ENCODE assay signal across 1 cellular context in genomic region chr3:12994607-12995388, GRCh38.
TF ChIP-seq lines count a peak whose summit lies in the region.

No MANE protein-coding gene starts in this region.

TF ChIP-seq in HEK293, 187 proteins besides CTCF, POLR2A, EP300 and RAD21 (continued from another document and continues in another):
- TF ChIP-seq KLF17 (tag by site-specific recombination; IDR thresholded peaks at IDR 0.05) = peak; percentile 51; the same call in 1 of the 2 replicates
- TF ChIP-seq GLIS1 (tag by site-specific recombination; IDR thresholded peaks at IDR 0.05) = peak; percentile 82
- TF ChIP-seq ZNF549 (tag by site-specific recombination; IDR thresholded peaks at IDR 0.05) = no peak
- no peak for TF ChIP-seq ZNF214 (tag by site-specific recombination; IDR thresholded peaks at IDR 0.05; ENCODE audit: borderline replicate concordance)
- no peak for TF ChIP-seq ZNF112 (tag by site-specific recombination; IDR thresholded peaks at IDR 0.05)
- TF ChIP-seq KLF8 (tag by site-specific recombination; IDR thresholded peaks at IDR 0.05) = peak; percentile 82; the same call in 1 of the 2 replicates
- TF ChIP-seq ZFHX2 (tag by site-specific recombination; conservative IDR thresholded peaks at IDR 0.05) = peak; percentile 64
- peak; percentile 97 for TF ChIP-seq GLIS2 (tag by site-specific recombination; IDR thresholded peaks at IDR 0.05)
- TF ChIP-seq FEZF1 (tag by site-specific recombination; IDR thresholded peaks at IDR 0.05) = no peak
- TF ChIP-seq ZBTB49 (tag by site-specific recombination; IDR thresholded peaks at IDR 0.05; ENCODE audit: low read depth) = no peak
- TF ChIP-seq ZNF302 (tag by site-specific recombination; IDR thresholded peaks at IDR 0.05; ENCODE audit: low read depth) = no peak
- TF ChIP-seq, protein P1, sequence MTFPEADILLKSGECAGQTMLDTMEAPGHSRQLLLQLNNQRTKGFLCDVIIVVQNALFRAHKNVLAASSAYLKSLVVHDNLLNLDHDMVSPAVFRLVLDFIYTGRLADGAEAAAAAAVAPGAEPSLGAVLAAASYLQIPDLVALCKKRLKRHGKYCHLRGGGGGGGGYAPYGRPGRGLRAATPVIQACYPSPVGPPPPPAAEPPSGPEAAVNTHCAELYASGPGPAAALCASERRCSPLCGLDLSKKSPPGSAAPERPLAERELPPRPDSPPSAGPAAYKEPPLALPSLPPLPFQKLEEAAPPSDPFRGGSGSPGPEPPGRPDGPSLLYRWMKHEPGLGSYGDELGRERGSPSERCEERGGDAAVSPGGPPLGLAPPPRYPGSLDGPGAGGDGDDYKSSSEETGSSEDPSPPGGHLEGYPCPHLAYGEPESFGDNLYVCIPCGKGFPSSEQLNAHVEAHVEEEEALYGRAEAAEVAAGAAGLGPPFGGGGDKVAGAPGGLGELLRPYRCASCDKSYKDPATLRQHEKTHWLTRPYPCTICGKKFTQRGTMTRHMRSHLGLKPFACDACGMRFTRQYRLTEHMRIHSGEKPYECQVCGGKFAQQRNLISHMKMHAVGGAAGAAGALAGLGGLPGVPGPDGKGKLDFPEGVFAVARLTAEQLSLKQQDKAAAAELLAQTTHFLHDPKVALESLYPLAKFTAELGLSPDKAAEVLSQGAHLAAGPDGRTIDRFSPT (tag by site-specific recombination; IDR thresholded peaks at IDR 0.05) = peak; percentile 75
- peak; percentile 93 for TF ChIP-seq ZNF660 (tag by site-specific recombination; IDR thresholded peaks at IDR 0.05)
- TF ChIP-seq ZNF157 (tag by site-specific recombination; IDR thresholded peaks at IDR 0.05) = no peak
- TF ChIP-seq ZFP37 (tag by site-specific recombination; IDR thresholded peaks at IDR 0.05) = peak; percentile 91; the same call in 1 of the 2 replicates
- peak; percentile 99 for TF ChIP-seq ZNF600 (tag by site-specific recombination; IDR thresholded peaks at IDR 0.05)
- TF ChIP-seq ZNF768 (tag by site-specific recombination; IDR thresholded peaks at IDR 0.05) = peak; percentile 96
- TF ChIP-seq, protein P2, sequence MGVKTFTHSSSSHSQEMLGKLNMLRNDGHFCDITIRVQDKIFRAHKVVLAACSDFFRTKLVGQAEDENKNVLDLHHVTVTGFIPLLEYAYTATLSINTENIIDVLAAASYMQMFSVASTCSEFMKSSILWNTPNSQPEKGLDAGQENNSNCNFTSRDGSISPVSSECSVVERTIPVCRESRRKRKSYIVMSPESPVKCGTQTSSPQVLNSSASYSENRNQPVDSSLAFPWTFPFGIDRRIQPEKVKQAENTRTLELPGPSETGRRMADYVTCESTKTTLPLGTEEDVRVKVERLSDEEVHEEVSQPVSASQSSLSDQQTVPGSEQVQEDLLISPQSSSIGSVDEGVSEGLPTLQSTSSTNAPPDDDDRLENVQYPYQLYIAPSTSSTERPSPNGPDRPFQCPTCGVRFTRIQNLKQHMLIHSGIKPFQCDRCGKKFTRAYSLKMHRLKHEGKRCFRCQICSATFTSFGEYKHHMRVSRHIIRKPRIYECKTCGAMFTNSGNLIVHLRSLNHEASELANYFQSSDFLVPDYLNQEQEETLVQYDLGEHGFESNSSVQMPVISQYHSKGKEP (tag by site-specific recombination; IDR thresholded peaks at IDR 0.05) = peak; percentile 35; the same call in 1 of the 2 replicates
- no peak for TF ChIP-seq ZNF555 (tag by site-specific recombination; conservative IDR thresholded peaks at IDR 0.05)
- no peak for TF ChIP-seq ZNF132 (tag by site-specific recombination; IDR thresholded peaks at IDR 0.05; ENCODE audit: borderline replicate concordance)
- TF ChIP-seq ZNF266 (tag by site-specific recombination; IDR thresholded peaks at IDR 0.05; ENCODE audit: low read depth) = no peak
- TF ChIP-seq ZNF121 (tag by site-specific recombination; IDR thresholded peaks at IDR 0.05) = peak; percentile 100
- TF ChIP-seq ZNF514 (tag by site-specific recombination; IDR thresholded peaks at IDR 0.05) = no peak
- no peak for TF ChIP-seq REST (tag by site-specific recombination; IDR thresholded peaks at IDR 0.05)
- TF ChIP-seq ZBTB20 (tag by site-specific recombination; IDR thresholded peaks at IDR 0.05) = peak; percentile 96
- TF ChIP-seq ZNF623 (tag by site-specific recombination; IDR thresholded peaks at IDR 0.05) = 0 out of 2 replicates have a peak, but pooled peaks have one; percentile 7
- 0 out of 2 replicates have a peak, but pooled peaks have one; percentile 18 for TF ChIP-seq ZSCAN18 (tag by site-specific recombination; IDR thresholded peaks at IDR 0.05)
- TF ChIP-seq TSHZ1 (tag by site-specific recombination; IDR thresholded peaks at IDR 0.05; ENCODE audit: borderline replicate concordance) = no peak
- peak; percentile 83; the same call in 1 of the 2 replicates for TF ChIP-seq ZNF561 (tag by site-specific recombination; IDR thresholded peaks at IDR 0.05; ENCODE audit: borderline replicate concordance)
- TF ChIP-seq ZNF510 (tag by site-specific recombination; IDR thresholded peaks at IDR 0.05; ENCODE audit: insufficient replicate concordance) = no peak
- peak; percentile 51; the same call in 1 of the 2 replicates for TF ChIP-seq ZNF777 (tag by site-specific recombination; IDR thresholded peaks at IDR 0.05; ENCODE audit: borderline replicate concordance)
- TF ChIP-seq ZBTB26 (tag by site-specific recombination; optimal IDR thresholded peaks at IDR 0.05) = peak; percentile 97
- TF ChIP-seq ZNF16 (tag by site-specific recombination; IDR thresholded peaks at IDR 0.05; ENCODE audit: low read depth) = no peak
- TF ChIP-seq ZSCAN30 (tag by site-specific recombination; IDR thresholded peaks at IDR 0.05) = peak; percentile 94
- TF ChIP-seq GFI1B (tag by site-specific recombination; IDR thresholded peaks at IDR 0.05) = no peak
- TF ChIP-seq ZNF24 (tag by site-specific recombination; IDR thresholded peaks at IDR 0.05) = peak; percentile 82
- TF ChIP-seq, protein P3, sequence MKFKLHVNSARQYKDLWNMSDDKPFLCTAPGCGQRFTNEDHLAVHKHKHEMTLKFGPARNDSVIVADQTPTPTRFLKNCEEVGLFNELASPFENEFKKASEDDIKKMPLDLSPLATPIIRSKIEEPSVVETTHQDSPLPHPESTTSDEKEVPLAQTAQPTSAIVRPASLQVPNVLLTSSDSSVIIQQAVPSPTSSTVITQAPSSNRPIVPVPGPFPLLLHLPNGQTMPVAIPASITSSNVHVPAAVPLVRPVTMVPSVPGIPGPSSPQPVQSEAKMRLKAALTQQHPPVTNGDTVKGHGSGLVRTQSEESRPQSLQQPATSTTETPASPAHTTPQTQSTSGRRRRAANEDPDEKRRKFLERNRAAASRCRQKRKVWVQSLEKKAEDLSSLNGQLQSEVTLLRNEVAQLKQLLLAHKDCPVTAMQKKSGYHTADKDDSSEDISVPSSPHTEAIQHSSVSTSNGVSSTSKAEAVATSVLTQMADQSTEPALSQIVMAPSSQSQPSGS (tag by site-specific recombination; IDR thresholded peaks at IDR 0.05; ENCODE audit: low read depth) = peak; percentile 89
- TF ChIP-seq ZNF350 (tag by site-specific recombination; IDR thresholded peaks at IDR 0.05) = no peak
- no peak for TF ChIP-seq ZFP41 (tag by site-specific recombination; IDR thresholded peaks at IDR 0.05; ENCODE audit: borderline replicate concordance)
- TF ChIP-seq ZNF624 (tag by site-specific recombination; IDR thresholded peaks at IDR 0.05) = no peak
- peak; percentile 40 for TF ChIP-seq ZNF10 (tag by site-specific recombination; IDR thresholded peaks at IDR 0.05)
- TF ChIP-seq ZNF544 (tag by site-specific recombination; IDR thresholded peaks at IDR 0.05) = no peak
- TF ChIP-seq ZNF707 (tag by site-specific recombination; IDR thresholded peaks at IDR 0.05) = no peak
- no peak for TF ChIP-seq ZNF37A (tag by site-specific recombination; IDR thresholded peaks at IDR 0.05)
- TF ChIP-seq ZNF202 (tag by site-specific recombination; IDR thresholded peaks at IDR 0.05; ENCODE audit: borderline replicate concordance) = no peak
